ENCODE assay signal across 8 cellular contexts in the genomic region with DNA sequence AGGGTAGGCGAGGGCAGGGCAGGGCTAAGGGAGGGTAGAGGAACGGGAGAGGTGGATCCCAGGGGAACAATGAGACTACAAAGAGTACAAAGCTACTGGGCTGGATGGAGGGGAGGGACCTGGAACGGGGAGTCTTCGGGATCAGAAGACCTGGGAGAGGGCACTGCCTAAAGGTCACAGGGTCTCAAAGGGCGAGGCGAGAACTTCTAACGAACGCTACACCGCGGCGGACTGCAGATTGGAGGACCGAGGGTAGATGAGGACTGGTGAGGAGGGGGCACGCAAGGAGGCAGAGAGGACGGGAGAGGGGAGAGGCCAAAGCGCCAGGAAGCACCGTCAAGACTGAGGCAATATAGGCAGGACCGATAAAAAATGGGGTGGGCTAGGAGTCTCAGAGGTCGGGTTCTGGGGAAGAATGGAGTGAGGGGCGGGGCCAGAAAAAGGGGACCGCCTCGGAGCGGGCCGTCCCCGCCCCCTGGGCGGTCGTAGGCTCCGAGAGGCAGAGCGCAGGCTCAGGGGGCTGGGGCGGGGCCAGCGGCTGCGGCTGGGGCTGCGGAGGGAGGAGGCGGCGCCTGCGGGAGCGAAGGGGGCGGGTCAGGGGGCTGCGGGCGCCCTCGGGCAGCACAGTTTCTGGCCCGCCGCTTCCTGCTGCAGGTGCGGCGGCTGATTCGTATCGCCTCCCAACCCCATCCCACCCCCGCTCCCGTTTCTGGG. TPM values are rescaled to one million over a fixed set of nuclear protein-coding genes. Genes with fewer than 3 reads are reported as not detected.
DNase-seq lines count a peak whose midpoint lies in the region; ATAC-seq and TF ChIP-seq lines count a peak whose summit lies in the region.

No MANE protein-coding gene starts in this region.

- peak overlapping the region; percentile 92 for H3K4me3 Mint-ChIP-seq in type B pancreatic cell

- peak; percentile 84 for DNase-seq in Jurkat, Clone E6-1 (ENCODE audit: low read depth, low spot score)
- DNase-seq in RKO (ENCODE audit: low spot score) = peak; percentile 80
- DNase-seq in activated gamma-delta T cell treated with Interleukin-2 at 50 U/mL for 16 hours = peak; percentile 67
- peak; percentile 92 for DNase-seq in left ventricle myocardium superior
- DNase-seq in psoas muscle = peak; percentile 83 to 92
- DNase-seq in type B pancreatic cell (ENCODE audit: extremely low spot score, unreplicated experiment) = peak; percentile 91
- no peak for DNase-seq in hepatic stellate cell (ENCODE audit: low spot score)

- peaks cover 40% of the 10 kb centered on the region for H3K27me3 Mint-ChIP-seq in type B pancreatic cell

- no peaks in the 10 kb centered on the region for H3K36me3 ChIP-seq in psoas muscle (ENCODE audit: insufficient read depth in 1 of 2, low read depth in 1 of 2)

- peak; percentile 37 for ATAC-seq in GM18498 (IDR thresholded peaks at IDR 0.05; ENCODE audit: unreplicated experiment)
- peak; percentile 62 for ATAC-seq in left ventricle myocardium superior
- peak; percentile 53 to 68 (median 57) for ATAC-seq in psoas muscle

- peaks cover 35% of the 10 kb centered on the region for H3K4me1 Mint-ChIP-seq in type B pancreatic cell (ENCODE audit: unreplicated experiment)

- intact Hi-C loops in left ventricle myocardium superior (cut with micrococcal nuclease) = no loop called here
- intact Hi-C loops in psoas muscle (cut with DNase I) = no loop called here

- H3K27ac Mint-ChIP-seq in type B pancreatic cell = peak overlapping the region; percentile 97

- H3K9me3 ChIP-seq in psoas muscle = no peaks in the 10 kb centered on the region

- H3K36me3 Mint-ChIP-seq in type B pancreatic cell = peaks cover 5% of the 10 kb centered on the region

- WGBS in psoas muscle, 3 donors = 0 to 3% (median 2%) methylated on average over 23 to 47 of the region's 48 CpGs

- peaks cover 5% of the 10 kb centered on the region for H3K9me3 Mint-ChIP-seq in type B pancreatic cell

- peaks cover 12% of the 10 kb centered on the region for H3K4me1 ChIP-seq in psoas muscle

- TF ChIP-seq CTCF in psoas muscle (IDR thresholded peaks at IDR 0.05) = no peak
- TF ChIP-seq CTCF in type B pancreatic cell (conservative IDR thresholded peaks at IDR 0.05) = no peak

- peak overlapping the region; percentile 54 for H3K4me3 ChIP-seq in Jurkat, Clone E6-1 (ENCODE audit: low read length)
- H3K4me3 ChIP-seq in psoas muscle = peak overlapping the region; percentile 65

- peak overlapping the region; percentile 65 for H3K27ac ChIP-seq in psoas muscle

- peaks cover 0 to 19% (median 12%) of the 10 kb centered on the region in 3 donors for H3K27me3 ChIP-seq in psoas muscle (ENCODE audit: insufficient read depth in 3 of 3, low read length in 2 of 3)

RNA-seq across cellular contexts. Expression of a gene that starts 1.3 kb away (rescaled TPM):
- polyA plus RNA-seq in Jurkat, Clone E6-1 (2012; ENCODE audit: insufficient read depth, insufficient read length) = 0.96 TPM
- total RNA-seq in left ventricle myocardium superior = 2.5 TPM
- 1 to 10 TPM in 3 of 4 donors, under 1 TPM in 1; 0.65 to 2.4 (median 1.5) TPM for total RNA-seq in psoas muscle
- 1 to 10 TPM in 1 of 3 donors, under 1 TPM in 2; 0.10 to 1.1 (median 0.64) TPM for polyA plus RNA-seq in psoas muscle
- 9.5 and 11.2 TPM in 2 replicates for total RNA-seq in type B pancreatic cell (ENCODE audit: low replicate concordance)

RNA-seq across cellular contexts. Expression of a gene that starts 34.9 kb away (rescaled TPM):
- 1.6 TPM for polyA plus RNA-seq in Jurkat, Clone E6-1 (2012; ENCODE audit: insufficient read depth, insufficient read length)
- total RNA-seq in left ventricle myocardium superior = 0.32 TPM
- under 1 TPM in 1 of 4 donors, not detected in 3; 0.29 TPM for total RNA-seq in psoas muscle
- polyA plus RNA-seq in psoas muscle = under 1 TPM; 0.10 to 0.47 (median 0.25) TPM
- total RNA-seq in type B pancreatic cell (ENCODE audit: low replicate concordance) = 2.3 and 6.0 TPM in 2 replicates

RNA-seq across cellular contexts. Expression of a gene that starts 45.7 kb away (rescaled TPM):
- 23.3 TPM for polyA plus RNA-seq in Jurkat, Clone E6-1 (2012; ENCODE audit: insufficient read depth, insufficient read length)
- total RNA-seq in left ventricle myocardium superior = 76.5 TPM
- total RNA-seq in psoas muscle = 100 to 1,000 TPM in 3 of 4 donors, 10 to 100 TPM in 1; 74.9 to 136 (median 119) TPM
- 100 to 1,000 TPM; 135 to 153 (median 139) TPM for polyA plus RNA-seq in psoas muscle
- 30.3 and 41.0 TPM in 2 replicates for total RNA-seq in type B pancreatic cell (ENCODE audit: low replicate concordance)

RNA-seq across cellular contexts. Expression of a gene that starts 53.6 kb away (rescaled TPM):
- 140 TPM for polyA plus RNA-seq in Jurkat, Clone E6-1 (2012; ENCODE audit: insufficient read depth, insufficient read length)
- total RNA-seq in left ventricle myocardium superior = 10.6 TPM
- total RNA-seq in psoas muscle = 1 to 10 TPM; 4.5 to 9.7 (median 7.2) TPM
- 1 to 10 TPM; 6.6 to 8.1 (median 6.9) TPM for polyA plus RNA-seq in psoas muscle
- 43.6 and 91.8 TPM in 2 replicates for total RNA-seq in type B pancreatic cell (ENCODE audit: low replicate concordance)
